Comparison of ENCODE assay signal across 35 cellular contexts in the genomic region with DNA sequence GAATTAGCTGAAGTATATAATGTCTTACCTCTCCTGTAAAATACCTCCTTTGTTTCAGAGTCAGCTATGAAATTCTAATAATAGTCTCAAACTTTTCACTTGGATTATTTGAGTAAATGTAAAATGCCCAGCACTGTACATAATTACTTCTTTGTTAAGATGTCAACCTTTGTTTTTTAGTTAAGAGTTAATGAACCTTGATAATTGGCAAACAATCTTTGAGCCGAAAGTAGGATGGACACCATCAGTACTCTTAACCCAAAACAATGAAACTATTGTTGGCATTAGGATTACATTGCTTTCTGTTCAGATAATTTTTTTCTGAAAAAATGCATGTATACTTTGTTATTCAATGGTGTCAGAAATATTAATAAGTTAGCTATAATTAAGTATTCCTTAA.
"Had no signal": no experiment of that assay in that cellular context is flagged by ENCODE, and none has a peak within 500 bp of the region (broad histone marks: within the 10 kb centered on the region; RNA-seq: fewer than 3 reads in every experiment).

No MANE protein-coding gene starts in this region.

- ATAC-seq: activated naive CD8-positive, alpha-beta T cell treated with anti-CD3 and anti-CD28 coated beads, Interleukin-2, amount 50 U/mL, for 24 hours; activated T-cell treated with anti-CD3 and anti-CD28 coated beads, Interleukin-2, amount 50 U/mL, for 4 hours; PC-3; SK-N-SH treated with all-trans-retinoic acid at 6 μM for 48 hours had no signal

- H3K4me3 Mint-ChIP-seq: activated B cell treated with CpG ODN at 0.5 μM for 24 hours; activated CD4-positive, alpha-beta memory T cell treated with anti-CD3 and anti-CD28 coated beads for 36 hours; activated naive CD4-positive, alpha-beta T cell treated with anti-CD3 and anti-CD28 coated beads, Interleukin-2, amount 10 ng/mL, durations not matched to agents 7 days and 5 days; activated naive CD8-positive, alpha-beta T cell; activated naive CD8-positive, alpha-beta T cell treated with anti-CD3 and anti-CD28 coated beads, Interleukin-2, amount 50 U/mL, for 24 hours; activated T-cell treated with anti-CD3 and anti-CD28 coated beads, Interleukin-2, amount 50 U/mL, for 4 hours; activated T-helper 1 cell treated with anti-CD3 and anti-CD28 coated beads, Interleukin-12 subunit alpha, Interleukin-12 subunit beta, Interleukin-2, Interleukin-4 antibody, amounts not matched to agents 30 ng/mL and 10 ng/mL and 1 ng/mL, durations not matched to agents 14 hours and 24 hours and 36 hours had no signal

- H3K9me3 Mint-ChIP-seq: activated B cell treated with CpG ODN at 0.5 μM for 24 hours; activated CD4-positive, alpha-beta memory T cell treated with anti-CD3 and anti-CD28 coated beads for 36 hours; activated naive CD4-positive, alpha-beta T cell treated with anti-CD3 and anti-CD28 coated beads, Interleukin-2, amount 10 ng/mL, durations not matched to agents 7 days and 5 days; activated naive CD8-positive, alpha-beta T cell treated with anti-CD3 and anti-CD28 coated beads, Interleukin-2, amount 50 U/mL, for 24 hours; activated T-cell treated with anti-CD3 and anti-CD28 coated beads, Interleukin-2, amount 50 U/mL, for 4 hours; activated T-helper 1 cell treated with anti-CD3 and anti-CD28 coated beads, Interleukin-12 subunit alpha, Interleukin-12 subunit beta, Interleukin-2, Interleukin-4 antibody, amounts not matched to agents 30 ng/mL and 10 ng/mL and 1 ng/mL, durations not matched to agents 14 hours and 24 hours and 36 hours had no signal

- H3K27ac Mint-ChIP-seq: activated B cell treated with CpG ODN at 0.5 μM for 24 hours; activated CD4-positive, alpha-beta memory T cell treated with anti-CD3 and anti-CD28 coated beads for 36 hours; activated naive CD4-positive, alpha-beta T cell treated with anti-CD3 and anti-CD28 coated beads, Interleukin-2, amount 10 ng/mL, durations not matched to agents 7 days and 5 days; activated naive CD8-positive, alpha-beta T cell; activated naive CD8-positive, alpha-beta T cell treated with anti-CD3 and anti-CD28 coated beads, Interleukin-2, amount 50 U/mL, for 24 hours; activated T-helper 1 cell treated with anti-CD3 and anti-CD28 coated beads, Interleukin-12 subunit alpha, Interleukin-12 subunit beta, Interleukin-2, Interleukin-4 antibody, amounts not matched to agents 30 ng/mL and 10 ng/mL and 1 ng/mL, durations not matched to agents 14 hours and 24 hours and 36 hours had no signal

- H3K36me3 Mint-ChIP-seq: activated CD4-positive, alpha-beta memory T cell treated with anti-CD3 and anti-CD28 coated beads for 36 hours; activated naive CD4-positive, alpha-beta T cell treated with anti-CD3 and anti-CD28 coated beads, Interleukin-2, amount 10 ng/mL, durations not matched to agents 7 days and 5 days; activated naive CD8-positive, alpha-beta T cell had no signal

- H3K4me3 ChIP-seq: cardiac muscle cell, MG63, Peyer's patch had no signal

- H3K4me1 ChIP-seq: Peyer's patch had no signal

- H3K9me3 ChIP-seq: MG63, Peyer's patch had no signal

- H3K27me3 ChIP-seq: cardiac muscle cell, MG63, Peyer's patch had no signal

- H3K27ac ChIP-seq: cardiac muscle cell, Peyer's patch, VCaP had no signal

- DNase-seq: activated B cell treated with CpG ODN at 0.5 μM for 24 hours; activated CD4-positive, alpha-beta memory T cell treated with anti-CD3 and anti-CD28 coated beads for 36 hours; activated CD4-positive, alpha-beta T cell treated with anti-CD3 and anti-CD28 coated beads for 4 hours; activated CD4-positive, alpha-beta T cell treated with anti-CD3 and anti-CD28 coated beads, Interleukin-2, amount 50 U/mL, for 1 hour; activated CD4-positive, CD25-positive, alpha-beta regulatory T cell treated with anti-CD3 and anti-CD28 coated beads, Interleukin-2, amount 50 U/mL, for 72 hours; activated CD8-positive, alpha-beta memory T cell treated with anti-CD3 and anti-CD28 coated beads, Interleukin-2, amount 50 U/mL, for 4 hours; activated effector memory CD4-positive, alpha-beta T cell treated with Interleukin-2 at 50 U/mL for 16 hours; activated naive CD4-positive, alpha-beta T cell treated with anti-CD3 and anti-CD28 coated beads, Interleukin-2, amount 10 ng/mL, durations not matched to agents 7 days and 5 days; activated naive CD8-positive, alpha-beta T cell treated with anti-CD3 and anti-CD28 coated beads, Interleukin-2, amount 50 U/mL, for 24 hours; activated T-cell treated with anti-CD3 and anti-CD28 coated beads for 4 hours; activated T-cell treated with anti-CD3 and anti-CD28 coated beads, Interleukin-2, amount 50 U/mL, for 4 hours; anterior cingulate cortex; Kasumi-1; KG1; MG63; NCI-H1092; NCI-H1417 treated with DMSO at 0.1 percent for 48 hours; NCI-H1694; NCI-H1930; NCI-H2081 treated with DMSO at 0.1 percent for 48 hours; NCI-H226; NCI-H446 treated with DMSO at 0.1 percent for 48 hours; NCI-H524; PC-3; Peyer's patch; RPMI8226; SIG-M5; T-helper 1 cell; T-helper 2 cell; T-helper 9 cell had no signal

- H3K36me3 ChIP-seq: cardiac muscle cell, MG63, Peyer's patch had no signal
